21 cellular contexts compared by ENCODE assay signal in genomic region chr11:111561306-111561705, GRCh38. TPM values are rescaled to one million over a fixed set of nuclear protein-coding genes. Genes with fewer than 3 reads are reported as not detected.
"Had no signal": no experiment of that assay in that cellular context is flagged by ENCODE, and none has a peak within 500 bp of the region (broad histone marks: within the 10 kb centered on the region; RNA-seq: fewer than 3 reads in every experiment).

No MANE protein-coding gene starts in this region.

- H3K27me3 ChIP-seq: vagina had no signal

- H3K4me3 ChIP-seq: mucosa of descending colon, vagina had no signal

- H3K36me3 Mint-ChIP-seq: natural killer cell treated with Interleukin-12 subunit alpha and Interleukin-12 subunit beta and Interleukin-15 and Interleukin-18, amount 100 ng/mL, for 72 hours had no signal

- H3K36me3 ChIP-seq: vagina had no signal

- H3K4me3 Mint-ChIP-seq: activated B cell treated with CpG ODN at 0.5 μM for 24 hours; activated CD4-positive, alpha-beta T cell treated with anti-CD3 and anti-CD28 coated beads, Interleukin-2, amount 10 ng/mL, durations not matched to agents 7 days and 5 days; activated naive CD4-positive, alpha-beta T cell treated with anti-CD3 and anti-CD28 coated beads for 36 hours; activated T-helper 17 cell treated with anti-CD3 and anti-CD28 coated beads, Interleukin-2, amount 50 U/mL, for 72 hours; dendritic cell treated with granulocyte-macrophage colony-stimulating factor and Interleukin-4, amounts not matched to agents 40 ng/mL and 50 ng/mL, for 4 days; effector memory CD8-positive, alpha-beta T cell; natural killer cell treated with Interleukin-12 subunit alpha and Interleukin-12 subunit beta and Interleukin-15 and Interleukin-18, amount 100 ng/mL, for 72 hours; T-helper 17 cell had no signal

- H3K27ac Mint-ChIP-seq: activated B cell treated with CpG ODN at 0.5 μM for 24 hours; activated CD4-positive, alpha-beta T cell treated with anti-CD3 and anti-CD28 coated beads, Interleukin-2, amount 10 ng/mL, durations not matched to agents 7 days and 5 days; activated naive CD4-positive, alpha-beta T cell treated with anti-CD3 and anti-CD28 coated beads for 36 hours; activated T-helper 17 cell treated with anti-CD3 and anti-CD28 coated beads, Interleukin-2, amount 50 U/mL, for 72 hours; dendritic cell treated with granulocyte-macrophage colony-stimulating factor and Interleukin-4, amounts not matched to agents 40 ng/mL and 50 ng/mL, for 4 days; effector memory CD8-positive, alpha-beta T cell; natural killer cell treated with Interleukin-12 subunit alpha and Interleukin-12 subunit beta and Interleukin-15 and Interleukin-18, amount 100 ng/mL, for 72 hours; T-helper 17 cell had no signal

- H3K27ac ChIP-seq: vagina had no signal

- H3K9me3 Mint-ChIP-seq: activated CD4-positive, alpha-beta T cell treated with anti-CD3 and anti-CD28 coated beads, Interleukin-2, amount 10 ng/mL, durations not matched to agents 7 days and 5 days; activated T-helper 17 cell treated with anti-CD3 and anti-CD28 coated beads, Interleukin-2, amount 50 U/mL, for 72 hours; effector memory CD8-positive, alpha-beta T cell; natural killer cell treated with Interleukin-12 subunit alpha and Interleukin-12 subunit beta and Interleukin-15 and Interleukin-18, amount 100 ng/mL, for 72 hours had no signal

- H3K9me3 ChIP-seq: vagina had no signal

- H3K4me1 Mint-ChIP-seq: activated B cell treated with CpG ODN at 0.5 μM for 24 hours; activated CD4-positive, alpha-beta T cell treated with anti-CD3 and anti-CD28 coated beads, Interleukin-2, amount 10 ng/mL, durations not matched to agents 7 days and 5 days; activated T-helper 17 cell treated with anti-CD3 and anti-CD28 coated beads, Interleukin-2, amount 50 U/mL, for 72 hours; T-helper 17 cell had no signal

- DNase-seq: activated B cell treated with CpG ODN at 0.5 μM for 24 hours; activated CD4-positive, alpha-beta T cell treated with anti-CD3 and anti-CD28 coated beads, Interleukin-2, amount 10 ng/mL, durations not matched to agents 7 days and 5 days; activated naive CD4-positive, alpha-beta T cell treated with anti-CD3 and anti-CD28 coated beads for 36 hours; activated T-cell treated with anti-CD3 and anti-CD28 coated beads for 4 hours; cerebellar nuclear complex; effector memory CD8-positive, alpha-beta T cell; erythroblast; hippocampal formation; left cardiac atrium; mucosa of descending colon; T-helper 17 cell had no signal

- ATAC-seq: activated T-helper 17 cell treated with anti-CD3 and anti-CD28 coated beads, Interleukin-2, amount 50 U/mL, for 72 hours; effector memory CD8-positive, alpha-beta T cell; mucosa of descending colon; natural killer cell treated with Interleukin-12 subunit alpha and Interleukin-12 subunit beta and Interleukin-15 and Interleukin-18, amount 100 ng/mL, for 72 hours; T-helper 17 cell had no signal

RNA-seq across cellular contexts. Expression of gene LAYN, which starts 20.8 kb away (rescaled TPM):
- total RNA-seq: activated B cell treated with CpG ODN at 0.5 μM for 24 hours had no signal

RNA-seq across cellular contexts. Expression of gene HOATZ, which starts 46.7 kb away (rescaled TPM):
- total RNA-seq: activated B cell treated with CpG ODN at 0.5 μM for 24 hours; activated CD4-positive, alpha-beta T cell treated with anti-CD3 and anti-CD28 coated beads, Interleukin-2, amount 10 ng/mL, durations not matched to agents 7 days and 5 days; activated CD8-positive, alpha-beta memory T cell treated with anti-CD3 and anti-CD28 coated beads for 36 hours; activated naive CD4-positive, alpha-beta T cell treated with anti-CD3 and anti-CD28 coated beads for 36 hours; activated T-helper 17 cell treated with anti-CD3 and anti-CD28 coated beads, Interleukin-2, amount 50 U/mL, for 72 hours; glomerular endothelial cell; left cardiac atrium; lung microvascular endothelial cell; mucosa of descending colon; natural killer cell treated with Interleukin-12 subunit alpha and Interleukin-12 subunit beta and Interleukin-15 and Interleukin-18, amount 100 ng/mL, for 72 hours; omental fat pad; skeletal muscle tissue; T-helper 17 cell; vagina had no signal
- polyA plus RNA-seq: adipose tissue had no signal

RNA-seq across cellular contexts. Expression of gene BTG4, which starts 49.1 kb away (rescaled TPM):
- total RNA-seq: activated B cell treated with CpG ODN at 0.5 μM for 24 hours; activated CD4-positive, alpha-beta T cell treated with anti-CD3 and anti-CD28 coated beads, Interleukin-2, amount 10 ng/mL, durations not matched to agents 7 days and 5 days; activated CD8-positive, alpha-beta memory T cell treated with anti-CD3 and anti-CD28 coated beads for 36 hours; activated naive CD4-positive, alpha-beta T cell treated with anti-CD3 and anti-CD28 coated beads for 36 hours; activated T-helper 17 cell treated with anti-CD3 and anti-CD28 coated beads, Interleukin-2, amount 50 U/mL, for 72 hours; glomerular endothelial cell; left cardiac atrium; lung microvascular endothelial cell; mucosa of descending colon; natural killer cell treated with Interleukin-12 subunit alpha and Interleukin-12 subunit beta and Interleukin-15 and Interleukin-18, amount 100 ng/mL, for 72 hours; omental fat pad; skeletal muscle tissue; T-helper 17 cell; vagina had no signal
- polyA plus RNA-seq: adipose tissue had no signal
